ENCODE assay signal across 22 cellular contexts in the genomic region with DNA sequence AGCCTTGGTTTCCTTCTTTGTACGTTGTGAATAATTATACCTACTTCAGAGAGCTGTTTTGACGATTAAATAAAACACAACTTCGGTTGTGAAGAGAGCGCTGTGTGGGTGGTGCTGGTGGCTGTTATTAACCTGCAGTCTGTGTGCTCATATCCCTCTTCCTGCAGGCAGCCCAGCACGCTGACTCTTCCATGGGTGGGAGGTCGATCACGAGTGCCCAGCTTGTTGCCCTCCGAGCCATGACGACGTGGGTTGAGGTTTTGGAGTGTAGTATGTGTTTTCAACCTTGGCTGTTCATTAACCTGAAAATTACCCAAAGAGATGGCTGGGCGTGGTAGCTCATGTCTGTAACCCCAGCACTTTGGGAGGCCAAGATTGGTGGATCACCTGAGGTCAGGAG. TPM values are rescaled to one million over a fixed set of nuclear protein-coding genes. Genes with fewer than 3 reads are reported as not detected.
"Had no signal": no experiment of that assay in that cellular context is flagged by ENCODE, and none has a peak within 500 bp of the region (broad histone marks: within the 10 kb centered on the region; RNA-seq: fewer than 3 reads in every experiment).

No MANE protein-coding gene starts in this region.

- H3K4me3 Mint-ChIP-seq: activated naive CD8-positive, alpha-beta T cell treated with anti-CD3 and anti-CD28 coated beads for 36 hours; activated T-cell treated with anti-CD3 and anti-CD28 coated beads, Interleukin-2, amount 50 U/mL, for 4 hours; stimulated activated naive CD8-positive, alpha-beta T cell treated with anti-CD3 and anti-CD28 coated beads, Interleukin-15, Interleukin-2, amounts not matched to agents 100 ng/mL and 50 ng/mL, for 24 hours; WTC11 had no signal

- H3K9me3 ChIP-seq: lower lobe of right lung, mucosa of descending colon, right lobe of liver, transverse colon, uterus had no signal

- DNase-seq: activated CD8-positive, alpha-beta memory T cell treated with anti-CD3 and anti-CD28 coated beads, Interleukin-2, amount 50 U/mL, for 48 hours; activated naive CD4-positive, alpha-beta T cell treated with Interleukin-2 at 50 U/mL for 16 hours; activated naive CD8-positive, alpha-beta T cell treated with anti-CD3 and anti-CD28 coated beads for 36 hours; activated T-cell treated with anti-CD3 and anti-CD28 coated beads, Interleukin-2, amount 50 U/mL, for 4 hours; central memory CD4-positive, alpha-beta T cell; effector memory CD4-positive, alpha-beta T cell; foreskin melanocyte; hippocampal formation; left colon; lower lobe of right lung; mesendoderm; mucosa of descending colon; stimulated activated CD4-positive, alpha-beta T cell treated with anti-CD3 and anti-CD28 coated beads, Interleukin-1b, Interleukin-23, amount 100 ng/mL, for 48 hours; T1000; transverse colon; uterus had no signal

- H3K27ac ChIP-seq: lower lobe of right lung, right lobe of liver, skin epidermis, transverse colon, uterus had no signal

- H3K4me1 ChIP-seq: lower lobe of right lung, right lobe of liver, transverse colon, uterus had no signal

- H3K4me1 Mint-ChIP-seq: activated naive CD8-positive, alpha-beta T cell treated with anti-CD3 and anti-CD28 coated beads for 36 hours; WTC11 had no signal

- H3K27ac Mint-ChIP-seq: activated naive CD8-positive, alpha-beta T cell treated with anti-CD3 and anti-CD28 coated beads for 36 hours; stimulated activated naive CD8-positive, alpha-beta T cell treated with anti-CD3 and anti-CD28 coated beads, Interleukin-15, Interleukin-2, amounts not matched to agents 100 ng/mL and 50 ng/mL, for 24 hours had no signal

- H3K9me3 Mint-ChIP-seq: activated naive CD8-positive, alpha-beta T cell treated with anti-CD3 and anti-CD28 coated beads for 36 hours; activated T-cell treated with anti-CD3 and anti-CD28 coated beads, Interleukin-2, amount 50 U/mL, for 4 hours; stimulated activated naive CD8-positive, alpha-beta T cell treated with anti-CD3 and anti-CD28 coated beads, Interleukin-15, Interleukin-2, amounts not matched to agents 100 ng/mL and 50 ng/mL, for 24 hours; WTC11 had no signal

- H3K27me3 ChIP-seq: right lobe of liver, transverse colon, uterus had no signal

- H3K36me3 ChIP-seq: lower lobe of right lung, right lobe of liver, transverse colon, uterus had no signal

- H3K36me3 Mint-ChIP-seq: activated naive CD8-positive, alpha-beta T cell treated with anti-CD3 and anti-CD28 coated beads for 36 hours; WTC11 had no signal

- FAIRE-seq: astrocyte had no signal

- ATAC-seq: activated T-cell treated with anti-CD3 and anti-CD28 coated beads, Interleukin-2, amount 50 U/mL, for 4 hours; WTC11 had no signal

- H3K4me3 ChIP-seq: lower lobe of right lung, mucosa of descending colon, right lobe of liver, skin epidermis, transverse colon, uterus had no signal

RNA-seq across cellular contexts. Expression of a gene that starts 30.5 kb away (rescaled TPM):
- total RNA-seq: esophagus mucosa, lower lobe of right lung had no signal
